In the genomic region with DNA sequence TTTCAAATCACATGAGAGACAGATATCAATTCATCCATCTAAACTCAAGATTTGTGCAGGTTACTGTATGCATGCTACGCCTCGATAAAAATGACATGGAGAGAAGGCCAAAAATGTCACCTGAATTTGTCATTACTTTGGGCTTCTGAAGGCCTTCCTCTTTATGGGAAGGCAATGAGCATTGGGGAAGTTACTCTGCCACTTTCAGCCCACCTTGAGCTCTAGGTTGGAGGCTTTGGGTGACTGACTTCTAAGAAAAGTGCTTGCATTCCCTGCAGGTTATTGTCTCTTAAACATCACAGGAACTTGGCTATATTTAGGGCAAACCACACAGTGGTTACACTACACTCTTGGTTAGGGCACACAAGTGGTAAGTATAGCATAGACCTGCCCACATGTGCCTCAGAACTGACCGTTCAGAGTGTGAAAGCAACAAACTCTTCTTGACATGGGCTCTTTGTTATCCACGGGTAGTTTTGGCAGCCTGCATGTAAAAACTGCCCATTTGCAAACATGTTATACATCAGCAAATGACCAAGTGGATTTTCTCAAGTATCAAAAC, we compare ENCODE assay signal across 12 cellular contexts.
A peak's percentile ranks its signal among the peaks of the same experiment; 100 is the strongest.
DNase-seq lines count a peak whose midpoint lies in the region; ATAC-seq, FAIRE-seq and TF ChIP-seq lines count a peak whose summit lies in the region.
"Had no signal": no experiment of that assay in that cellular context is flagged by ENCODE, and none has a peak within 500 bp of the region (broad histone marks: within the 10 kb centered on the region; RNA-seq: fewer than 3 reads in every experiment).

No MANE protein-coding gene starts in this region.

- H3K27ac ChIP-seq in K562 (ENCODE audit: extremely low read depth, low read depth, low read length) (no peak overlapping the region), SJCRH30 (no peak overlapping the region)
- H3K27ac ChIP-seq: testis had no signal

- TF ChIP-seq EP300 in K562 (IDR thresholded peaks at IDR 0.05; ENCODE audit: low read length): no peak

- no peak overlapping the region for H3K4me2 ChIP-seq in K562 (ENCODE audit: insufficient read depth, low read length)

- BruUV-seq in K562 (replicated peaks; lab: Mats Ljungman, UMichigan): no TSS peak

- in situ Hi-C loops in K562 (cut with MboI): no loop called here

- no peaks in the 10 kb centered on the region for H3K9me1 ChIP-seq in K562 (ENCODE audit: control insufficient read depth, insufficient read depth, low read length)

- TF ChIP-seq POLR2A in K562 (conservative IDR thresholded peaks at IDR 0.05): no peak

- 18% methylated on average over 4 of the region's 4 CpGs for WGBS in K562 (ENCODE audit: insufficient coverage, low coverage, missing lambda C conversion rate)

- H3K9ac ChIP-seq in K562 (ENCODE audit: insufficient read depth in 1 of 2, low read depth in 2 of 2, low read length in 2 of 2): no peak overlapping the region

- FAIRE-seq in K562 (lab: Jason Lieb, UNC) (no peak), D721Med (lab: Jason Lieb, UNC) (no peak)

- H3K4me3 ChIP-seq in K562: no peak overlapping the region
- H3K4me3 ChIP-seq in SJCRH30: no peak overlapping the region
- H3K4me3 ChIP-seq: testis had no signal

- peak; percentile 81 for ATAC-seq in GM18499 (IDR thresholded peaks at IDR 0.05; ENCODE audit: insufficient read depth, unreplicated experiment)
- ATAC-seq in GM21367 (IDR thresholded peaks at IDR 0.05; ENCODE audit: unreplicated experiment): peak; percentile 76
- peak; percentile 89 for ATAC-seq in HG03045 (IDR thresholded peaks at IDR 0.05; ENCODE audit: unreplicated experiment)
- no peak for ATAC-seq in K562
- ATAC-seq: left colon had no signal

- TF ChIP-seq CTCF in K562 (IDR thresholded peaks at IDR 0.05 in 2 of 3, conservative IDR thresholded peaks at IDR 0.05 in 1 of 3; ENCODE audit: insufficient read depth in 2 of 3, low read depth in 1 of 3, low read length in 3 of 3): no peak
- no peak for TF ChIP-seq CTCF in D721Med (IDR thresholded peaks at IDR 0.05; ENCODE audit: insufficient read depth, missing control alignments)

- intact Hi-C loops in K562 (cut with micrococcal nuclease) (no loop called here), head of caudate nucleus (cut with DNase I) (loop anchor here (10.0 kb wide), 1 partner anchor 168 kb away; a partner anchor contains a TSS)

- POLR2A ChIA-PET in K562 (lab: Yijun Ruan, JAX): interaction anchor here (0.7 kb wide), 1 partner anchor 22 kb away, joined by 3 read pairs; no protein-coding TSS in a partner anchor

- CTCF ChIA-PET in K562 (lab: Yijun Ruan, JAX; ENCODE audit: low intra/inter-chr PET ratio): no interaction called here

- H3K4me1 ChIP-seq in K562 (replicated peaks in 1 of 2; ENCODE audit: control insufficient read depth in 2 of 2, insufficient read depth in 2 of 2, low read length in 2 of 2) (no peaks in the 10 kb centered on the region), SJCRH30 (no peaks in the 10 kb centered on the region)
- H3K4me1 ChIP-seq: testis had no signal

- no peaks in the 10 kb centered on the region for H4K20me1 ChIP-seq in K562 (replicated peaks; ENCODE audit: control insufficient read depth, insufficient read depth, low read length)

- H3K9me3 ChIP-seq in K562 (replicated peaks; ENCODE audit: control insufficient read depth, insufficient read depth, low read depth, low read length) (no peaks in the 10 kb centered on the region), SJCRH30 (replicated peaks) (no peaks in the 10 kb centered on the region)
- H3K9me3 ChIP-seq: testis had no signal

- H3K36me3 ChIP-seq in K562 (ENCODE audit: control insufficient read depth, insufficient read depth, low read length) (no peaks in the 10 kb centered on the region), SJCRH30 (no peaks in the 10 kb centered on the region)

- TF ChIP-seq RAD21 in K562 (CRISPR knock-in tag; conservative IDR thresholded peaks at IDR 0.05 in 1 of 2, IDR thresholded peaks at IDR 0.05 in 1 of 2): no peak

- no peaks in the 10 kb centered on the region for H3K79me2 ChIP-seq in K562 (ENCODE audit: control insufficient read depth, insufficient read depth, low read length)

- H2AFZ ChIP-seq in K562 (ENCODE audit: low read depth, low read length): no peak overlapping the region

- H3K27me3 ChIP-seq in K562 (ENCODE audit: control insufficient read depth in 2 of 2, insufficient read depth in 2 of 2, low read length in 2 of 2) (peaks cover 2 to 8% of the 10 kb centered on the region in 2 experiments; a peak in 3 of 5 replicates), SJCRH30 (no peaks in the 10 kb centered on the region)
- H3K27me3 ChIP-seq: testis had no signal

- DNase-seq in K562 (ENCODE audit: extremely low read depth in 1 of 4, low spot score in 3 of 4) (no peak), SJCRH30 (no peak), head of caudate nucleus (no peak), D721Med (ENCODE audit: insufficient read length, low spot score) (no peak), pons (ENCODE audit: low spot score) (no peak)
- DNase-seq: activated B cell treated with CpG ODN at 0.5 μM for 24 hours, left colon, NCI-H510A, testis had no signal

TF ChIP-seq in K562, 482 proteins besides CTCF, POLR2A, EP300 and RAD21:
- TF ChIP-seq SPI1 (IDR thresholded peaks at IDR 0.05; ENCODE audit: borderline replicate concordance, low read depth, low read length) (peak; percentile 27; the same call in 1 of the 2 replicates), ZNF124 (CRISPR knock-in tag; IDR thresholded peaks at IDR 0.05) (no peak)
TF ChIP-seq in K562: peak in this region for 1.
